In the genomic region with DNA sequence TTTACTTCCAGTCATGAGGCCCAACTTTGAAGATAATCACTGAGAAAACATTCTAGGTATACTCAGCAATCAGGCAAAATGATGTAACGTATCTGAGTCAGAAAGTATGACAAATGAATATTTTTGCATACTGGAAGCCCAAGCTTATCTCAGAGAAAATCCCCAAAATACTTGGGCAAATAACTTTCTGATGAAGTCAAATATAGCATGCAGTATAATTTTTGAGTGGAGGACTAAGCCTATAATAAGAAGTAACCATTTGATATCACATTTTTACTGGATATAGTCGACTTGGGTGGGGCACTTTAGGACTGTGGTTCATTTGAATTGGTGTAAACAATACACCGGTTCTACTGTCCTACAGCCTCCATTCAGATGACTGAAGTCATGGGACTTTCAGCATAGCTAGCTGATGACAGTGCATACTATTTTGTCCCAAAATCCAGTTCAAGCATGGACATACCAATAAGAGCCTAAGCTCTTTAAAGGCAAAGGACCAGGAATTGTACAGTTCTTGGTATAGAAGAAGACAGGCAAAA, we compare ENCODE assay signal across 12 cellular contexts. TPM values are rescaled to one million over a fixed set of nuclear protein-coding genes. Genes with fewer than 3 reads are reported as not detected.
A peak's percentile ranks its signal among the peaks of the same experiment; 100 is the strongest.
DNase-seq lines count a peak whose midpoint lies in the region; ATAC-seq and TF ChIP-seq lines count a peak whose summit lies in the region.
"Had no signal": no experiment of that assay in that cellular context is flagged by ENCODE, and none has a peak within 500 bp of the region (broad histone marks: within the 10 kb centered on the region; RNA-seq: fewer than 3 reads in every experiment).

No MANE protein-coding gene starts in this region.

- H3K4me1 ChIP-seq in BE2C = peaks cover 9% of the 10 kb centered on the region; the same call in 1 of the 2 replicates

- peak overlapping the region; percentile 27 for H3K27ac ChIP-seq in temporal lobe (ENCODE audit: low read depth, low read length)
- H3K27ac ChIP-seq: 22Rv1, WERI-Rb-1 had no signal

- DNase-seq in DMS 273 (lab: John Stamatoyannopoulos, UW; ENCODE audit: unreplicated experiment) (peak; percentile 11), DMS 273 treated with DMSO at 0.1 percent for 48 hours (lab: John Stamatoyannopoulos, UW) (no peak), RPMI7951 (ENCODE audit: low read depth) (peak; percentile 74), erythroblast (lab: John Stamatoyannopoulos, UW) (peak; percentile 66 to 87), globus pallidus (ENCODE audit: low spot score) (no peak), BE2C (no peak)
- DNase-seq: NCI-H748 treated with DMSO at 0.1 percent for 48 hours, WERI-Rb-1 had no signal

- H3K36me3 ChIP-seq in BE2C = no peaks in the 10 kb centered on the region

- TF ChIP-seq CTCF in BE2C (IDR thresholded peaks at IDR 0.05; ENCODE audit: low read depth, low read length) = no peak

- H3K27me3 ChIP-seq in BE2C = no peaks in the 10 kb centered on the region

- no peak for ATAC-seq in HG02678 (IDR thresholded peaks at IDR 0.05; ENCODE audit: unreplicated experiment)

- TF ChIP-seq POLR2A in erythroblast (IDR thresholded peaks at IDR 0.05; ENCODE audit: low read length) = no peak

- H3K9me3 ChIP-seq in BE2C = no peaks in the 10 kb centered on the region
- H3K9me3 ChIP-seq: HAP-1 had no signal

- no peak overlapping the region for H3K4me3 ChIP-seq in BE2C (ENCODE audit: low read depth, low read length)
- H3K4me3 ChIP-seq: HAP-1 had no signal

RNA-seq across cellular contexts. Expression of gene GADD45A, which starts 2.3 kb away (rescaled TPM):
- 45.8 and 46.0 TPM in 2 replicates for total RNA-seq in RPMI7951 (2014; rRNA removed; shearing (Covaris generic))
- 9.6 TPM for total RNA-seq in temporal lobe
- 64.4 TPM for polyA plus RNA-seq in BE2C (2012; ENCODE audit: insufficient read depth, insufficient read length, low read depth)

Comparison
In these comparisons a context has a peak if more than half of its experiments do, and no peak if none do; other contexts are left out.
1. DNase-seq: peak in DMS 273 (single experiment), RPMI7951 (single experiment) and erythroblast (2 of 2); none in DMS 273 treated with DMSO at 0.1 percent for 48 hours (single experiment), globus pallidus (single experiment) and BE2C (single experiment).